Comparison of ENCODE assay signal across 8 cellular contexts in the genomic region with DNA sequence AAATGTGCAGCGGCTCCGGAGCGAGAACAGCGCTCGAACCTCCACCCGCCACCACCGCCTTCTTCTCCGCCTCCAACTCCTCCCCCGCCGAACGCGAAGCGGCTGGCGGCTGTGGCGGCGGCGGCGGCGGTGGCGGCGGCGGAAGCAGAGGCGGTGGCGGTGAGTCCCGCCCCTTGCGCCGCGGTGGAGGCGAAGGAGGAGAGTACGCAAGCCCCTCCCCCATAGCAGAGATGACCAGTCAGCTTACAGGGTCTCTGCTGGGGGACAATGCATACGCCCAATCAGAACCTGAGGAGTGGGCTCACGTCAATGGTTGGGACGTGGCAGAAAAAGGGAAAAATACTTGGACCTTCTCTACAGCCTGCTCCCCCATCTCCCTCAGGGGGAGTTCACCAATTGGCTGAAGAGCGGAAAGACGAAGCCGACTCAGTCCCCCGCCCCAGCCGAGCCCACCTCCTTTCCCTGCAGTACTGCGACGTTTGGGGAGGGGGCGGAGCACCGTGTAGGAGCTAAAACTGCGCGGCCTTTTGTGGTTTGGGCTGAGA.
DNase-seq lines count a peak whose midpoint lies in the region; ATAC-seq and TF ChIP-seq lines count a peak whose summit lies in the region.

A gene with protein sequence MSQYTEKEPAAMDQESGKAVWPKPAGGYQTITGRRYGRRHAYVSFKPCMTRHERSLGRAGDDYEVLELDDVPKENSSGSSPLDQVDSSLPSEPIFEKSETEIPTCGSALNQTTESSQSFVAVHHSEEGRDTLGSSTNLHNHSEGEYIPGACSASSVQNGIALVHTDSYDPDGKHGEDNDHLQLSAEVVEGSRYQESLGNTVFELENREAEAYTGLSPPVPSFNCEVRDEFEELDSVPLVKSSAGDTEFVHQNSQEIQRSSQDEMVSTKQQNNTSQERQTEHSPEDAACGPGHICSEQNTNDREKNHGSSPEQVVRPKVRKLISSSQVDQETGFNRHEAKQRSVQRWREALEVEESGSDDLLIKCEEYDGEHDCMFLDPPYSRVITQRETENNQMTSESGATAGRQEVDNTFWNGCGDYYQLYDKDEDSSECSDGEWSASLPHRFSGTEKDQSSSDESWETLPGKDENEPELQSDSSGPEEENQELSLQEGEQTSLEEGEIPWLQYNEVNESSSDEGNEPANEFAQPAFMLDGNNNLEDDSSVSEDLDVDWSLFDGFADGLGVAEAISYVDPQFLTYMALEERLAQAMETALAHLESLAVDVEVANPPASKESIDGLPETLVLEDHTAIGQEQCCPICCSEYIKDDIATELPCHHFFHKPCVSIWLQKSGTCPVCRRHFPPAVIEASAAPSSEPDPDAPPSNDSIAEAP (minus strand): TSS at position 131 of the 545 bp plus-strand sequence. CDS start 26,541 bp downstream, outside the sequence.

- peak within 1 kb of the TSS; percentile 100 for H3K27ac Mint-ChIP-seq in activated naive CD4-positive, alpha-beta T cell treated with anti-CD3 and anti-CD28 coated beads, Interleukin-2, amount 50 U/mL, for 24 hours

- H3K27me3 Mint-ChIP-seq in activated naive CD4-positive, alpha-beta T cell treated with anti-CD3 and anti-CD28 coated beads, Interleukin-2, amount 50 U/mL, for 24 hours: no peaks in the 10 kb centered on the region

- peaks cover 2% of the 10 kb centered on the region for H3K36me3 Mint-ChIP-seq in activated naive CD4-positive, alpha-beta T cell treated with anti-CD3 and anti-CD28 coated beads, Interleukin-2, amount 50 U/mL, for 24 hours

- DNase-seq in GM04504 (ENCODE audit: low read depth) (peak; percentile 100), NCI-H1092 (lab: John Stamatoyannopoulos, UW) (peak; percentile 96), germinal center (ENCODE audit: low spot score) (peak; percentile 97), non-pigmented ciliary epithelial cell (ENCODE audit: low read depth) (peak; percentile 100), superior temporal gyrus (ENCODE audit: extremely low spot score) (peak; percentile 99)

- ATAC-seq in HG02588 (IDR thresholded peaks at IDR 0.05; ENCODE audit: unreplicated experiment) (peak; percentile 78), SK-N-SH treated with all-trans-retinoic acid at 6 μM for 48 hours (peak; percentile 87)

- H3K4me3 Mint-ChIP-seq in activated naive CD4-positive, alpha-beta T cell treated with anti-CD3 and anti-CD28 coated beads, Interleukin-2, amount 50 U/mL, for 24 hours: peak within 1 kb of the TSS; percentile 95

- peaks cover 52% of the 10 kb centered on the region for H3K4me1 Mint-ChIP-seq in activated naive CD4-positive, alpha-beta T cell treated with anti-CD3 and anti-CD28 coated beads, Interleukin-2, amount 50 U/mL, for 24 hours

- H3K9me3 Mint-ChIP-seq in activated naive CD4-positive, alpha-beta T cell treated with anti-CD3 and anti-CD28 coated beads, Interleukin-2, amount 50 U/mL, for 24 hours: peaks cover 7% of the 10 kb centered on the region

TF ChIP-seq in SK-N-SH treated with all-trans-retinoic acid at 6 μM for 48 hours, 23 proteins besides CTCF, POLR2A, EP300 and RAD21:
- TF ChIP-seq ISL1 (CRISPR knock-in tag; IDR thresholded peaks at IDR 0.05): no peak
- TF ChIP-seq, protein P1, sequence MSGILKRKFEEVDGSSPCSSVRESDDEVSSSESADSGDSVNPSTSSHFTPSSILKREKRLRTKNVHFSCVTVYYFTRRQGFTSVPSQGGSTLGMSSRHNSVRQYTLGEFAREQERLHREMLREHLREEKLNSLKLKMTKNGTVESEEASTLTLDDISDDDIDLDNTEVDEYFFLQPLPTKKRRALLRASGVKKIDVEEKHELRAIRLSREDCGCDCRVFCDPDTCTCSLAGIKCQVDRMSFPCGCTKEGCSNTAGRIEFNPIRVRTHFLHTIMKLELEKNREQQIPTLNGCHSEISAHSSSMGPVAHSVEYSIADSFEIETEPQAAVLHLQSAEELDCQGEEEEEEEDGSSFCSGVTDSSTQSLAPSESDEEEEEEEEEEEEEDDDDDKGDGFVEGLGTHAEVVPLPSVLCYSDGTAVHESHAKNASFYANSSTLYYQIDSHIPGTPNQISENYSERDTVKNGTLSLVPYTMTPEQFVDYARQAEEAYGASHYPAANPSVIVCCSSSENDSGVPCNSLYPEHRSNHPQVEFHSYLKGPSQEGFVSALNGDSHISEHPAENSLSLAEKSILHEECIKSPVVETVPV (CRISPR knock-in tag; IDR thresholded peaks at IDR 0.05): no peak
- no peak for TF ChIP-seq TOX (CRISPR knock-in tag; IDR thresholded peaks at IDR 0.05; ENCODE audit: borderline replicate concordance)
- TF ChIP-seq ZNF8 (CRISPR knock-in tag; IDR thresholded peaks at IDR 0.05): no peak
- no peak for TF ChIP-seq ZC3H10 (CRISPR knock-in tag; IDR thresholded peaks at IDR 0.05)
- TF ChIP-seq PPARA (CRISPR knock-in tag; IDR thresholded peaks at IDR 0.05; ENCODE audit: borderline replicate concordance): no peak
- no peak for TF ChIP-seq CSDC2 (CRISPR knock-in tag; IDR thresholded peaks at IDR 0.05)
- no peak for TF ChIP-seq ESRRG (CRISPR knock-in tag; IDR thresholded peaks at IDR 0.05)
- no peak for TF ChIP-seq ZNF70 (CRISPR knock-in tag; IDR thresholded peaks at IDR 0.05)
- no peak for TF ChIP-seq SNAI2 (CRISPR knock-in tag; IDR thresholded peaks at IDR 0.05)
- no peak for TF ChIP-seq GLIS3 (CRISPR knock-in tag; IDR thresholded peaks at IDR 0.05)
- no peak for TF ChIP-seq BACH2 (CRISPR knock-in tag; IDR thresholded peaks at IDR 0.05; ENCODE audit: borderline replicate concordance)
- TF ChIP-seq ZFP3 (CRISPR knock-in tag; IDR thresholded peaks at IDR 0.05): no peak
- no peak for TF ChIP-seq RARB (CRISPR knock-in tag; IDR thresholded peaks at IDR 0.05)
- TF ChIP-seq, protein P2, sequence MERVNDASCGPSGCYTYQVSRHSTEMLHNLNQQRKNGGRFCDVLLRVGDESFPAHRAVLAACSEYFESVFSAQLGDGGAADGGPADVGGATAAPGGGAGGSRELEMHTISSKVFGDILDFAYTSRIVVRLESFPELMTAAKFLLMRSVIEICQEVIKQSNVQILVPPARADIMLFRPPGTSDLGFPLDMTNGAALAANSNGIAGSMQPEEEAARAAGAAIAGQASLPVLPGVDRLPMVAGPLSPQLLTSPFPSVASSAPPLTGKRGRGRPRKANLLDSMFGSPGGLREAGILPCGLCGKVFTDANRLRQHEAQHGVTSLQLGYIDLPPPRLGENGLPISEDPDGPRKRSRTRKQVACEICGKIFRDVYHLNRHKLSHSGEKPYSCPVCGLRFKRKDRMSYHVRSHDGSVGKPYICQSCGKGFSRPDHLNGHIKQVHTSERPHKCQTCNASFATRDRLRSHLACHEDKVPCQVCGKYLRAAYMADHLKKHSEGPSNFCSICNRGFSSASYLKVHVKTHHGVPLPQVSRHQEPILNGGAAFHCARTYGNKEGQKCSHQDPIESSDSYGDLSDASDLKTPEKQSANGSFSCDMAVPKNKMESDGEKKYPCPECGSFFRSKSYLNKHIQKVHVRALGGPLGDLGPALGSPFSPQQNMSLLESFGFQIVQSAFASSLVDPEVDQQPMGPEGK (CRISPR knock-in tag; IDR thresholded peaks at IDR 0.05; ENCODE audit: borderline replicate concordance): no peak
- no peak for TF ChIP-seq ZNF565 (CRISPR knock-in tag; conservative IDR thresholded peaks at IDR 0.05; ENCODE audit: low read depth)
- TF ChIP-seq ZFP30 (CRISPR knock-in tag; IDR thresholded peaks at IDR 0.05): no peak
- no peak for TF ChIP-seq TCF4 (CRISPR knock-in tag; IDR thresholded peaks at IDR 0.05; ENCODE audit: borderline replicate concordance)

Comparison
In these comparisons a context has a peak if more than half of its experiments do, and no peak if none do; other contexts are left out.
1. Peak in every context shown above with its lines: DNase-seq and ATAC-seq.